8 cellular contexts compared by ENCODE assay signal in genomic region chr3:50503504-50503903, GRCh38. TPM values are rescaled to one million over a fixed set of nuclear protein-coding genes. Genes with fewer than 3 reads are reported as not detected.
DNase-seq lines count a peak whose midpoint lies in the region; ATAC-seq and TF ChIP-seq lines count a peak whose summit lies in the region.

TSS of gene CACNA2D2 (minus strand) at chr3:50503634. CDS start at chr3:50503423, 211 bp downstream.

- WGBS in adrenal gland, 4 donors, result 0 to 1% (median 0%) methylated on average over 6 to 53 of the region's 53 CpGs
- 1% methylated on average over 19 to 53 of the region's 53 CpGs for WGBS in spleen, 5 donors

- no peaks in the 10 kb centered on the region for H3K9me3 ChIP-seq in adrenal gland (replicated peaks in 1 of 3)
- no peaks in the 10 kb centered on the region for H3K9me3 ChIP-seq in spleen

- no peaks in the 10 kb centered on the region for H3K27me3 ChIP-seq in adrenal gland
- H3K27me3 ChIP-seq in spleen (replicated peaks in 1 of 7), result peaks cover 0 to 60% (median 29%) of the 10 kb centered on the region in 7 donors

- peak within 1 kb of the TSS in 2 of 4 donors; percentile 11 to 57 for H3K4me3 ChIP-seq in adrenal gland
- peak within 1 kb of the TSS; percentile 33 to 80 (median 53) for H3K4me3 ChIP-seq in spleen

- H3K4me1 ChIP-seq in adrenal gland (replicated peaks in 1 of 2) (no peaks in the 10 kb centered on the region), spleen (peaks cover 7 to 25% (median 16%) of the 10 kb centered on the region in 6 donors)

- TF ChIP-seq POLR2A in adrenal gland (IDR thresholded peaks at IDR 0.05) (no peak), spleen (IDR thresholded peaks at IDR 0.05) (no peak)

- H3K36me3 ChIP-seq in adrenal gland (replicated peaks in 1 of 2) (no peaks in the 10 kb centered on the region), spleen (no peaks in the 10 kb centered on the region)

- TF ChIP-seq CTCF in adrenal gland (IDR thresholded peaks at IDR 0.05) (no peak), spleen (IDR thresholded peaks at IDR 0.05 in 8 of 11, conservative IDR thresholded peaks at IDR 0.05 in 3 of 11) (no peak)

- DNase-seq in NCI-H1436 (lab: John Stamatoyannopoulos, UW), result peak; percentile 26
- DNase-seq in NCI-H1436 treated with DMSO at 0.1 percent for 48 hours (lab: John Stamatoyannopoulos, UW), result no peak
- DNase-seq in SW480 (ENCODE audit: low spot score), result peak; percentile 46
- DNase-seq in adrenal gland, result peak in 5 of 7 donors; percentile 18 to 57 (median 27)
- peak; percentile 96 for DNase-seq in iPS-NIHi11 (ENCODE audit: low spot score)
- DNase-seq in spleen, result peak; percentile 87
- DNase-seq in HK-2 (ENCODE audit: unreplicated experiment), result no peak

- no peak for ATAC-seq in HG03521 (IDR thresholded peaks at IDR 0.05; ENCODE audit: unreplicated experiment)

- intact Hi-C loops in adrenal gland (cut with DNase I) (no loop called here), spleen (cut with DNase I; ENCODE audit: low total_unique reads) (no loop called here)

- H3K27ac ChIP-seq in adrenal gland (no peak within 1 kb of the TSS), spleen (peak within 1 kb of the TSS in 4 of 8 donors; percentile 41 to 55 (median 50))

RNA-seq across cellular contexts. Expression of gene CACNA2D2, which starts in this region (rescaled TPM):
- total RNA-seq in adrenal gland, result under 1 TPM; 0.09 to 0.88 (median 0.59) TPM
- polyA plus RNA-seq in adrenal gland, result 1 to 10 TPM in 2 of 3 donors, under 1 TPM in 1; 0.59 to 2.0 (median 1.0) TPM
- total RNA-seq in spleen, result 1 to 10 TPM in 6 of 7 donors, under 1 TPM in 1; 0.85 to 3.2 (median 1.4) TPM
- polyA plus RNA-seq in spleen, result under 1 TPM; 0.24 to 0.64 (median 0.26) TPM

Comparison
In these comparisons a context has a peak if more than half of its experiments do, and no peak if none do; other contexts are left out.
1. DNase-seq: peak in NCI-H1436 (single experiment), SW480 (single experiment), adrenal gland (5 of 7), iPS-NIHi11 (single experiment) and spleen (single experiment); none in NCI-H1436 treated with DMSO at 0.1 percent for 48 hours (single experiment) and HK-2 (single experiment).